Comparison of ENCODE assay signal across 1 cellular context in genomic region chr20:62818592-62819493, GRCh38.
TF ChIP-seq lines count a peak whose summit lies in the region.

No MANE protein-coding gene starts in this region.

TF ChIP-seq in HepG2, 621 proteins besides CTCF, POLR2A, EP300 and RAD21 (continued from another document and continues in another):
- TF ChIP-seq ATF4 (CRISPR knock-in tag; IDR thresholded peaks at IDR 0.05) (no peak), JDP2 (CRISPR knock-in tag; IDR thresholded peaks at IDR 0.05; ENCODE audit: borderline replicate concordance) (no peak), ZBTB25 (CRISPR knock-in tag; IDR thresholded peaks at IDR 0.05) (peak; percentile 65), ZBTB14 (CRISPR knock-in tag; IDR thresholded peaks at IDR 0.05) (no peak), SP2 (CRISPR knock-in tag; IDR thresholded peaks at IDR 0.05) (no peak), ZBED4 (CRISPR knock-in tag; IDR thresholded peaks at IDR 0.05; ENCODE audit: borderline replicate concordance) (peak; percentile 83), ONECUT2 (CRISPR knock-in tag; IDR thresholded peaks at IDR 0.05) (no peak), RARG (CRISPR knock-in tag; IDR thresholded peaks at IDR 0.05; ENCODE audit: low read depth) (no peak), TBX2 (CRISPR knock-in tag; IDR thresholded peaks at IDR 0.05; ENCODE audit: borderline replicate concordance) (peak; percentile 76), JUND (CRISPR knock-in tag; IDR thresholded peaks at IDR 0.05) (no peak), PRPF4 (IDR thresholded peaks at IDR 0.05; ENCODE audit: low read depth, low read length, poor library complexity, severe bottlenecking) (no peak), DMTF1 (CRISPR knock-in tag; IDR thresholded peaks at IDR 0.05) (no peak), FOXC1 (CRISPR knock-in tag; IDR thresholded peaks at IDR 0.05; ENCODE audit: borderline replicate concordance) (no peak), BHLHE40 (IDR thresholded peaks at IDR 0.05; ENCODE audit: low read length) (no peak), REL (CRISPR knock-in tag; conservative IDR thresholded peaks at IDR 0.05) (no peak), ZZZ3 (CRISPR knock-in tag; IDR thresholded peaks at IDR 0.05; ENCODE audit: borderline replicate concordance) (no peak), ZNF251 (CRISPR knock-in tag; IDR thresholded peaks at IDR 0.05) (no peak), PLSCR1 (CRISPR knock-in tag; IDR thresholded peaks at IDR 0.05; ENCODE audit: borderline replicate concordance) (no peak), ZNF709 (CRISPR knock-in tag; IDR thresholded peaks at IDR 0.05) (no peak), KAT7 (CRISPR knock-in tag; IDR thresholded peaks at IDR 0.05; ENCODE audit: borderline replicate concordance) (peak; percentile 45; the same call in 1 of the 2 replicates), NCOR1 (IDR thresholded peaks at IDR 0.05; ENCODE audit: borderline replicate concordance, low read length) (no peak; the same call in 1 of the 2 replicates), FOSL1 (CRISPR knock-in tag; IDR thresholded peaks at IDR 0.05; ENCODE audit: borderline replicate concordance) (no peak), ZSCAN22 (CRISPR knock-in tag; IDR thresholded peaks at IDR 0.05) (no peak), ZNF598 (CRISPR knock-in tag; IDR thresholded peaks at IDR 0.05; ENCODE audit: borderline replicate concordance) (0 out of 2 replicates have a peak, but pooled peaks have one; percentile 14), RBAK (CRISPR knock-in tag; IDR thresholded peaks at IDR 0.05) (no peak), PRDM15 (CRISPR knock-in tag; IDR thresholded peaks at IDR 0.05) (no peak), ZKSCAN5 (CRISPR knock-in tag; IDR thresholded peaks at IDR 0.05) (no peak), MIER2 (CRISPR knock-in tag; IDR thresholded peaks at IDR 0.05) (peak; percentile 23), ZNF30 (CRISPR knock-in tag; IDR thresholded peaks at IDR 0.05) (no peak), FUBP1 (CRISPR knock-in tag; IDR thresholded peaks at IDR 0.05; ENCODE audit: borderline replicate concordance) (no peak), HOXA7 (CRISPR knock-in tag; IDR thresholded peaks at IDR 0.05) (no peak), CENPX (CRISPR knock-in tag; IDR thresholded peaks at IDR 0.05) (no peak), ZNF101 (CRISPR knock-in tag; IDR thresholded peaks at IDR 0.05; ENCODE audit: borderline replicate concordance, low read depth) (no peak), ZNF567 (CRISPR knock-in tag; IDR thresholded peaks at IDR 0.05; ENCODE audit: borderline replicate concordance) (peak; percentile 71; the same call in 1 of the 2 replicates), MXD4 (CRISPR knock-in tag; IDR thresholded peaks at IDR 0.05) (no peak; the same call in none of the 2 replicates), TBP (CRISPR knock-in tag; IDR thresholded peaks at IDR 0.05) (no peak), KDM5B (CRISPR knock-in tag; IDR thresholded peaks at IDR 0.05; ENCODE audit: borderline replicate concordance) (peak; percentile 68; the same call in 1 of the 2 replicates), ZNF704 (CRISPR knock-in tag; IDR thresholded peaks at IDR 0.05; ENCODE audit: borderline replicate concordance) (no peak), ZUFSP (CRISPR knock-in tag; IDR thresholded peaks at IDR 0.05; ENCODE audit: borderline replicate concordance) (no peak), ADNP (CRISPR knock-in tag; IDR thresholded peaks at IDR 0.05) (no peak), E2F1 (CRISPR knock-in tag; IDR thresholded peaks at IDR 0.05) (no peak)
